ENCODE assay signal across 16 cellular contexts in the genomic region with DNA sequence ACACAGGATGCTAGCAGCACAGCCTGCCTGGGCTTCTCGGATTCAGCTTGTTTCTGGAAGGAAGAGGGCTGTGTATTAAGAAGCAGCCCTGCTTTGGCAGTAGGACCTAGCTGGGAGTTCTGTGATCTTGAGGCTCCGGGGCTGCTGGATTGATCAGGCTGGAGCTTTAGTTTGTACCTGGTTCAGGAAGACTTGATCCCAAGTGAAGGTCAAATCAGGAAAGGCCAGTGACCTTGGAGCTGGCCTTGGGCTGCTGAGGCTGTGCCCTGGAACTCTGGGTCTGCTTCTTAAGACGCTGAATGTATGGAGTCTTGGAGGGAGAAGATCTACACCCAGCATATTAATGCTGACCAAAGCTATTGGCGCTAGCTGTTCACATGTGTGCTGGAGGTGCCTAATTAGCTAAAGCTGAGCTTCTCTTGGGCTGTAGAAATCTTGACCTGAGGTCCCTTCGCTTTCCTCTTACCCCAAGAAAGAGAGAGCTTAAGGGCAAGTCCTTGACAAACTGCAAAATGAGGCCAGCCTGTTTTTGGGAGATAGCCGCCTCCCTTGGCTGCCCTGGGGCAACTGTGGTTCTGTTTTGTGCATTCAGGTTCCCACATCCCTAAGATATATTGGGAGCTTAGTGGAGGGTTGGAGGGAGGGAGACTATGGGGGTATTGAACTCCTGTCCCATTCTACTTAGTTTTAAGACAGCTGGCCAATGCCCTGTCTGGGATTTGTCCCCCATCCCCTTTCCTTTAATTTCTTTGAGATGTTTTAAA.
DNase-seq lines count a peak whose midpoint lies in the region; ATAC-seq and TF ChIP-seq lines count a peak whose summit lies in the region.
"Had no signal": no experiment of that assay in that cellular context is flagged by ENCODE, and none has a peak within 500 bp of the region (broad histone marks: within the 10 kb centered on the region; RNA-seq: fewer than 3 reads in every experiment).

No MANE protein-coding gene starts in this region.

- no CpG with 5 or more reads among the region's 6 CpGs for WGBS in H9 (ENCODE audit: extremely low coverage, insufficient read length, low lambda C conversion rate)
- 47 to 75% methylated on average over 5 of the region's 6 CpGs for WGBS in esophagus squamous epithelium, 2 donors
- WGBS in esophagus muscularis mucosa: 87% methylated on average over 5 of the region's 6 CpGs

- H3T11ph ChIP-seq in H9 (ENCODE audit: low read length): no peak overlapping the region

- H3K36me3 Mint-ChIP-seq in H9 (ENCODE audit: insufficient read depth in 1 of 3, low read depth in 3 of 3): no peaks in the 10 kb centered on the region; a peak in 2 of 7 replicates
- no peaks in the 10 kb centered on the region for H3K36me3 Mint-ChIP-seq in nephron progenitor cell (ENCODE audit: low read depth)
- H3K36me3 Mint-ChIP-seq in T-helper 2 cell treated with Interferon-gamma antibody and Interleukin-4, amounts not matched to agents 5 μg/mL and 100 μg/mL, for 36 hours (ENCODE audit: low read depth): no peaks in the 10 kb centered on the region
- H3K36me3 Mint-ChIP-seq: activated naive CD4-positive, alpha-beta T cell treated with anti-CD3 and anti-CD28 coated beads, Interleukin-2, amount 50 U/mL, for 72 hours had no signal

- no peak for ATAC-seq in GM19351 (IDR thresholded peaks at IDR 0.05; ENCODE audit: unreplicated experiment)
- ATAC-seq: activated naive CD4-positive, alpha-beta T cell treated with anti-CD3 and anti-CD28 coated beads, Interleukin-2, amount 50 U/mL, for 72 hours had no signal

- no peak for DNase-seq in H9
- no peak for DNase-seq in astrocyte of the spinal cord (ENCODE audit: low read depth, low spot score)
- no peak for DNase-seq in esophagus squamous epithelium (lab: John Stamatoyannopoulos, UW)
- no peak for DNase-seq in nephron progenitor cell
- DNase-seq in T-helper 2 cell treated with Interferon-gamma antibody and Interleukin-4, amounts not matched to agents 5 μg/mL and 100 μg/mL, for 36 hours (ENCODE audit: low spot score): no peak
- no peak for DNase-seq in osteoblast (ENCODE audit: insufficient read length, low spot score, missing footprints)
- no peak for DNase-seq in esophagus muscularis mucosa (ENCODE audit: extremely low spot score)
- DNase-seq: colonic mucosa; DND-41; MG63; NCI-H2029; stimulated activated CD4-positive, alpha-beta T cell treated with anti-CD3 and anti-CD28 coated beads, Interleukin-12 subunit alpha, Interleukin-12 subunit beta, amount 100 ng/mL, for 4 hours had no signal

- H3K4me1 Mint-ChIP-seq in H9: peaks cover 55 to 57% of the 10 kb centered on the region in 2 experiments
- H3K4me1 Mint-ChIP-seq in nephron progenitor cell: peaks cover 60% of the 10 kb centered on the region
- H3K4me1 Mint-ChIP-seq in T-helper 2 cell treated with Interferon-gamma antibody and Interleukin-4, amounts not matched to agents 5 μg/mL and 100 μg/mL, for 36 hours (ENCODE audit: low read depth): no peaks in the 10 kb centered on the region

- H2BK20ac ChIP-seq in H9 (ENCODE audit: low read depth, low read length, poor library complexity, severe bottlenecking): no peak overlapping the region

- no peak overlapping the region for H2AK5ac ChIP-seq in H9 (ENCODE audit: insufficient read length, low read length)

- H3K9me3 ChIP-seq in H9 (ENCODE audit: control insufficient read depth, low read depth, low read length) (no peaks in the 10 kb centered on the region), esophagus squamous epithelium (no peaks in the 10 kb centered on the region), osteoblast (ENCODE audit: low read depth, low read length) (no peaks in the 10 kb centered on the region), esophagus muscularis mucosa (no peaks in the 10 kb centered on the region)
- H3K9me3 ChIP-seq: colonic mucosa, MG63 had no signal

- H3K9me3 Mint-ChIP-seq in H9 (no peaks in the 10 kb centered on the region; a peak in 1 of 5 replicates), nephron progenitor cell (no peaks in the 10 kb centered on the region)
- no peaks in the 10 kb centered on the region for H3K9me3 Mint-ChIP-seq in T-helper 2 cell treated with Interferon-gamma antibody and Interleukin-4, amounts not matched to agents 5 μg/mL and 100 μg/mL, for 36 hours
- H3K9me3 Mint-ChIP-seq: activated naive CD4-positive, alpha-beta T cell treated with anti-CD3 and anti-CD28 coated beads, Interleukin-2, amount 50 U/mL, for 72 hours; T-helper 1 cell treated with Interleukin-12 subunit alpha and Interleukin-12 subunit beta and Interleukin-4 antibody, amounts not matched to agents 30 μg/mL and 1 μg/mL, for 36 hours had no signal

- peaks cover 28% of the 10 kb centered on the region for H3K27me3 Mint-ChIP-seq in H9 (ENCODE audit: low read depth)
- H3K27me3 Mint-ChIP-seq in nephron progenitor cell (ENCODE audit: low read depth, poor library complexity): peaks cover 8% of the 10 kb centered on the region
- H3K27me3 Mint-ChIP-seq in T-helper 2 cell treated with Interferon-gamma antibody and Interleukin-4, amounts not matched to agents 5 μg/mL and 100 μg/mL, for 36 hours (ENCODE audit: low read depth): no peaks in the 10 kb centered on the region
- H3K27me3 Mint-ChIP-seq: progenitor cell of endocrine pancreas had no signal

- in situ Hi-C loops in astrocyte of the spinal cord (cut with HindIII; ENCODE audit: low sequenced_read_pairs): no loop called here

- H4K91ac ChIP-seq in H9 (ENCODE audit: insufficient read length, low read depth, low read length): no peak overlapping the region

- no peak for TF ChIP-seq EP300 in esophagus muscularis mucosa (IDR thresholded peaks at IDR 0.05)

- peak overlapping the region; percentile 75 to 89 for H3K4me3 Mint-ChIP-seq in H9
- peak overlapping the region; percentile 89 for H3K4me3 Mint-ChIP-seq in nephron progenitor cell
- no peak overlapping the region for H3K4me3 Mint-ChIP-seq in T-helper 2 cell treated with Interferon-gamma antibody and Interleukin-4, amounts not matched to agents 5 μg/mL and 100 μg/mL, for 36 hours
- H3K4me3 Mint-ChIP-seq: T-helper 1 cell treated with Interleukin-12 subunit alpha and Interleukin-12 subunit beta and Interleukin-4 antibody, amounts not matched to agents 30 μg/mL and 1 μg/mL, for 36 hours had no signal

- H3K4me3 ChIP-seq in astrocyte of the spinal cord (ENCODE audit: low read depth, low read length) (peak overlapping the region; percentile 52), esophagus squamous epithelium (peak overlapping the region; percentile 23 to 55 (median 30)), osteoblast (ENCODE audit: insufficient read depth, low read length) (no peak overlapping the region), esophagus muscularis mucosa (no peak overlapping the region)
- H3K4me3 ChIP-seq: colonic mucosa, MG63 had no signal

- peaks cover 49% of the 10 kb centered on the region for H3K4me1 ChIP-seq in H9 (ENCODE audit: insufficient read depth, low read length)
- peaks cover 16 to 74% (median 19%) of the 10 kb centered on the region in 3 donors for H3K4me1 ChIP-seq in esophagus squamous epithelium
- peaks cover 14% of the 10 kb centered on the region for H3K4me1 ChIP-seq in osteoblast (ENCODE audit: insufficient read depth, low read length)
- H3K4me1 ChIP-seq in esophagus muscularis mucosa: peaks cover 17 to 60% (median 39%) of the 10 kb centered on the region in 4 donors
- H3K4me1 ChIP-seq: colonic mucosa had no signal

- TF ChIP-seq POLR2A in esophagus squamous epithelium (IDR thresholded peaks at IDR 0.05): no peak
- no peak for TF ChIP-seq POLR2A in esophagus muscularis mucosa (IDR thresholded peaks at IDR 0.05; ENCODE audit: low read depth)

- H2BK15ac ChIP-seq in H9 (ENCODE audit: low read depth, low read length): no peak overlapping the region

- H3K79me1 ChIP-seq in H9 (ENCODE audit: insufficient read depth, low read depth, low read length, poor library complexity, severe bottlenecking): no peaks in the 10 kb centered on the region

- no peak overlapping the region for H3K56ac ChIP-seq in H9 (ENCODE audit: insufficient read length, low read depth, low read length)

- H3K79me2 ChIP-seq in H9 (ENCODE audit: insufficient read depth, low read length) (peaks cover 10% of the 10 kb centered on the region; the same call in 1 of the 2 replicates), osteoblast (ENCODE audit: insufficient read depth, low read length) (peaks cover 72% of the 10 kb centered on the region)

- intact Hi-C loops in esophagus squamous epithelium (cut with DNase I): no loop called here
- intact Hi-C loops in esophagus muscularis mucosa (cut with DNase I): no loop called here

- peaks cover 11% of the 10 kb centered on the region for H3K23me2 ChIP-seq in H9 (ENCODE audit: insufficient read length, low read depth, low read length, poor library complexity, severe bottlenecking)

- no peak overlapping the region for H3K4ac ChIP-seq in H9 (ENCODE audit: low read depth, low read length)

- no peak overlapping the region for H3K9ac ChIP-seq in H9 (ENCODE audit: extremely low read depth, insufficient read length, low read length)

- H4K20me1 ChIP-seq in H9 (ENCODE audit: control insufficient read depth, insufficient read depth, insufficient read length) (no peaks in the 10 kb centered on the region), osteoblast (ENCODE audit: insufficient read depth, low read length) (peaks cover 4% of the 10 kb centered on the region)

- H3K18ac ChIP-seq in H9 (ENCODE audit: insufficient read length, low read depth, low read length): no peak overlapping the region

- H2AFZ ChIP-seq in H9 (ENCODE audit: low read length): no peak overlapping the region
- H2AFZ ChIP-seq in osteoblast (ENCODE audit: low read length): no peak overlapping the region

- H3K27ac Mint-ChIP-seq in H9: peak overlapping the region in 2 of 3 experiments; percentile 36 to 80; a peak in 4 of 7 replicates
- no peak overlapping the region for H3K27ac Mint-ChIP-seq in nephron progenitor cell
- no peak overlapping the region for H3K27ac Mint-ChIP-seq in T-helper 2 cell treated with Interferon-gamma antibody and Interleukin-4, amounts not matched to agents 5 μg/mL and 100 μg/mL, for 36 hours
- H3K27ac Mint-ChIP-seq: activated naive CD4-positive, alpha-beta T cell treated with anti-CD3 and anti-CD28 coated beads, Interleukin-2, amount 50 U/mL, for 72 hours; T-helper 1 cell treated with Interleukin-12 subunit alpha and Interleukin-12 subunit beta and Interleukin-4 antibody, amounts not matched to agents 30 μg/mL and 1 μg/mL, for 36 hours had no signal

- H3K27me3 ChIP-seq in H9 (ENCODE audit: insufficient read depth, low read length) (no peaks in the 10 kb centered on the region), esophagus squamous epithelium (no peaks in the 10 kb centered on the region), osteoblast (ENCODE audit: insufficient read depth, low read length) (no peaks in the 10 kb centered on the region), esophagus muscularis mucosa (no peaks in the 10 kb centered on the region)
- H3K27me3 ChIP-seq: colonic mucosa, MG63 had no signal

- H4K5ac ChIP-seq in H9 (ENCODE audit: insufficient read length, low read depth, low read length): no peak overlapping the region

- H3K36me3 ChIP-seq in esophagus squamous epithelium (no peaks in the 10 kb centered on the region), osteoblast (ENCODE audit: insufficient read depth, low read length) (no peaks in the 10 kb centered on the region), esophagus muscularis mucosa (no peaks in the 10 kb centered on the region)
- H3K36me3 ChIP-seq: colonic mucosa had no signal

- TF ChIP-seq CTCF in H9 (conservative IDR thresholded peaks at IDR 0.05): no peak
- TF ChIP-seq CTCF in astrocyte of the spinal cord (IDR thresholded peaks at IDR 0.05; ENCODE audit: low read depth, low read length): no peak
- no peak for TF ChIP-seq CTCF in esophagus squamous epithelium (IDR thresholded peaks at IDR 0.05)
- TF ChIP-seq CTCF in nephron progenitor cell (IDR thresholded peaks at IDR 0.05): no peak
- no peak for TF ChIP-seq CTCF in osteoblast (IDR thresholded peaks at IDR 0.05; ENCODE audit: extremely low read depth, low read depth, low read length)
- TF ChIP-seq CTCF in esophagus muscularis mucosa (IDR thresholded peaks at IDR 0.05): no peak

- no peak overlapping the region for H2BK12ac ChIP-seq in H9 (ENCODE audit: insufficient read length, low read depth, low read length)

- no peak overlapping the region for H3K23ac ChIP-seq in H9 (ENCODE audit: insufficient read length, low read depth, low read length)

- H2BK5ac ChIP-seq in H9 (ENCODE audit: insufficient read length, low read length): no peak overlapping the region

- H4K8ac ChIP-seq in H9 (replicated peaks; ENCODE audit: insufficient read length, low read depth, low read length): no peak overlapping the region

- H2BK120ac ChIP-seq in H9 (ENCODE audit: low read depth, low read length, poor library complexity, severe bottlenecking): no peak overlapping the region

- peak overlapping the region; percentile 54 for H3K14ac ChIP-seq in H9 (ENCODE audit: insufficient read depth, low read length)

- H3K27ac ChIP-seq in H9 (ENCODE audit: insufficient read length, low read depth, low read length): no peak overlapping the region
- peak overlapping the region in 3 of 4 donors; percentile 55 to 65 (median 60) for H3K27ac ChIP-seq in esophagus squamous epithelium
- no peak overlapping the region for H3K27ac ChIP-seq in osteoblast (ENCODE audit: low read depth, low read length)
- H3K27ac ChIP-seq in esophagus muscularis mucosa (replicated peaks in 1 of 4): no peak overlapping the region
- H3K27ac ChIP-seq: colonic mucosa had no signal

- H3K4me2 ChIP-seq in H9 (ENCODE audit: insufficient read depth, insufficient read length, low read length): peak overlapping the region; percentile 72
- H3K4me2 ChIP-seq in osteoblast (ENCODE audit: insufficient read depth, low read length): no peak overlapping the region

Comparison
In these comparisons a context has a peak if more than half of its experiments do, and no peak if none do; other contexts are left out.
1. H3K27ac ChIP-seq: peak in esophagus squamous epithelium (3 of 4); none in H9 (single experiment), osteoblast (single experiment) and esophagus muscularis mucosa (0 of 4).
2. H3K27ac Mint-ChIP-seq: peak in H9 (2 of 3); none in nephron progenitor cell (single experiment) and T-helper 2 cell treated with Interferon-gamma antibody and Interleukin-4, amounts not matched to agents 5 μg/mL and 100 μg/mL, for 36 hours (single experiment).
3. H3K4me3 ChIP-seq: peak in astrocyte of the spinal cord (single experiment) and esophagus squamous epithelium (4 of 4); none in osteoblast (single experiment) and esophagus muscularis mucosa (0 of 4).